In genomic region chr11:67254768-67255167, GRCh38 we compare ENCODE assay signal across 25 cellular contexts. TPM values are rescaled to one million over a fixed set of nuclear protein-coding genes. Genes with fewer than 3 reads are reported as not detected.
DNase-seq lines count a peak whose midpoint lies in the region; ATAC-seq, FAIRE-seq and TF ChIP-seq lines count a peak whose summit lies in the region.
"Had no signal": no experiment of that assay in that cellular context is flagged by ENCODE, and none has a peak within 500 bp of the region (broad histone marks: within the 10 kb centered on the region; RNA-seq: fewer than 3 reads in every experiment).

No MANE protein-coding gene starts in this region.

- H3K27ac Mint-ChIP-seq in activated naive CD4-positive, alpha-beta T cell treated with anti-CD3 and anti-CD28 coated beads, Interleukin-2, amount 50 U/mL, for 24 hours: peak overlapping the region; percentile 51
- peak overlapping the region; percentile 47 for H3K27ac Mint-ChIP-seq in activated CD4-positive, alpha-beta memory T cell treated with anti-CD3 and anti-CD28 coated beads, Interleukin-2, amount 10 ng/mL, durations not matched to agents 7 days and 5 days

- no peaks in the 10 kb centered on the region for H3K27me3 Mint-ChIP-seq in activated naive CD4-positive, alpha-beta T cell treated with anti-CD3 and anti-CD28 coated beads, Interleukin-2, amount 50 U/mL, for 24 hours
- H3K27me3 Mint-ChIP-seq in activated CD4-positive, alpha-beta memory T cell treated with anti-CD3 and anti-CD28 coated beads, Interleukin-2, amount 10 ng/mL, durations not matched to agents 7 days and 5 days: no peaks in the 10 kb centered on the region

- no peak for DNase-seq in activated naive CD4-positive, alpha-beta T cell (lab: John Stamatoyannopoulos, UW)
- DNase-seq in activated CD4-positive, alpha-beta memory T cell treated with anti-CD3 and anti-CD28 coated beads, Interleukin-2, amount 10 ng/mL, durations not matched to agents 7 days and 5 days: no peak
- peak; percentile 48 to 64 for DNase-seq in erythroblast (lab: John Stamatoyannopoulos, UW)
- peak in 1 of 2 donors; percentile 41 for DNase-seq in suprapubic skin (ENCODE audit: low spot score in 2 of 2)
- no peak for DNase-seq in D721Med (ENCODE audit: insufficient read length, low spot score)
- DNase-seq in NCI-H1105 treated with DMSO at 0.1 percent for 48 hours (lab: John Stamatoyannopoulos, UW): no peak
- DNase-seq: amniotic stem cell; caudate nucleus; DMS79 treated with DMSO at 0.1 percent for 48 hours; H9; left lung; midbrain; NCI-H1694; NCI-H2227 treated with DMSO at 0.1 percent for 48 hours; NCI-H82; PC-9; retina; stimulated activated CD4-positive, alpha-beta T cell treated with anti-CD3 and anti-CD28 coated beads, Interleukin-15, amount 100 ng/mL, for 24 hours had no signal

- no peak for FAIRE-seq in D721Med (lab: Jason Lieb, UNC)

- TF ChIP-seq CTCF in suprapubic skin (IDR thresholded peaks at IDR 0.05): no peak
- no peak for TF ChIP-seq CTCF in D721Med (IDR thresholded peaks at IDR 0.05; ENCODE audit: insufficient read depth, missing control alignments)

- H3K4me1 ChIP-seq in suprapubic skin: peaks cover 54% of the 10 kb centered on the region
- H3K4me1 ChIP-seq: SJSA1 had no signal

- H3K27me3 ChIP-seq in suprapubic skin: no peaks in the 10 kb centered on the region
- H3K27me3 ChIP-seq: left lung, SJSA1 had no signal

- no peak for ATAC-seq in HG02610 (IDR thresholded peaks at IDR 0.05; ENCODE audit: unreplicated experiment)
- ATAC-seq: activated CD4-positive, CD25-positive, alpha-beta regulatory T cell treated with anti-CD3 and anti-CD28 coated beads, Interleukin-2, amount 50 U/mL, for 24 hours; left lung had no signal

- peaks cover 17% of the 10 kb centered on the region for H3K36me3 Mint-ChIP-seq in activated naive CD4-positive, alpha-beta T cell treated with anti-CD3 and anti-CD28 coated beads, Interleukin-2, amount 50 U/mL, for 24 hours
- peaks cover 74% of the 10 kb centered on the region for H3K36me3 Mint-ChIP-seq in activated CD4-positive, alpha-beta memory T cell treated with anti-CD3 and anti-CD28 coated beads, Interleukin-2, amount 10 ng/mL, durations not matched to agents 7 days and 5 days (ENCODE audit: low read depth)

- WGBS in suprapubic skin: 64% methylated on average over 15 of the region's 15 CpGs

- H3K4me1 Mint-ChIP-seq in activated naive CD4-positive, alpha-beta T cell treated with anti-CD3 and anti-CD28 coated beads, Interleukin-2, amount 50 U/mL, for 24 hours: peaks cover 45% of the 10 kb centered on the region
- peaks cover 51% of the 10 kb centered on the region for H3K4me1 Mint-ChIP-seq in activated CD4-positive, alpha-beta memory T cell treated with anti-CD3 and anti-CD28 coated beads, Interleukin-2, amount 10 ng/mL, durations not matched to agents 7 days and 5 days
- H3K4me1 Mint-ChIP-seq: H9 had no signal

- POLR2A ChIA-PET in activated CD4-positive, alpha-beta memory T cell treated with anti-CD3 and anti-CD28 coated beads, Interleukin-2, amount 10 ng/mL, durations not matched to agents 7 days and 5 days (lab: Charles Lee): interaction anchor here (1.1 to 5.8 kb wide), 4 partner anchors 11 to 99 kb away, joined by 4 to 66 read pairs (median 7); partner anchors contain the start of gene POLD4

- H3K36me3 ChIP-seq in suprapubic skin: peaks cover 69% of the 10 kb centered on the region

- no peak overlapping the region for H3K4me3 ChIP-seq in suprapubic skin
- H3K4me3 ChIP-seq: left lung, PC-9, SJSA1 had no signal

- peak overlapping the region; percentile 41 for H3K27ac ChIP-seq in suprapubic skin
- H3K27ac ChIP-seq: HL-60, left lung, PC-9, SJSA1 had no signal

- TF ChIP-seq EP300 in suprapubic skin (IDR thresholded peaks at IDR 0.05): no peak

- H3K9me3 ChIP-seq in suprapubic skin: no peaks in the 10 kb centered on the region
- H3K9me3 ChIP-seq: left lung had no signal

- no peak for TF ChIP-seq POLR2A in erythroblast (IDR thresholded peaks at IDR 0.05; ENCODE audit: low read length)
- no peak for TF ChIP-seq POLR2A in suprapubic skin (IDR thresholded peaks at IDR 0.05)

- H3K4me3 Mint-ChIP-seq in activated naive CD4-positive, alpha-beta T cell treated with anti-CD3 and anti-CD28 coated beads, Interleukin-2, amount 50 U/mL, for 24 hours: no peak overlapping the region
- H3K4me3 Mint-ChIP-seq in activated CD4-positive, alpha-beta memory T cell treated with anti-CD3 and anti-CD28 coated beads, Interleukin-2, amount 10 ng/mL, durations not matched to agents 7 days and 5 days: no peak overlapping the region
- H3K4me3 Mint-ChIP-seq: H9; T-helper 1 cell treated with Interleukin-12 subunit alpha and Interleukin-12 subunit beta and Interleukin-4 antibody, amounts not matched to agents 30 μg/mL and 1 μg/mL, for 36 hours had no signal

- CTCF ChIA-PET in activated CD4-positive, alpha-beta memory T cell treated with anti-CD3 and anti-CD28 coated beads, Interleukin-2, amount 10 ng/mL, durations not matched to agents 7 days and 5 days (lab: Charles Lee): interaction anchor here (1.4 to 6.3 kb wide), 6 partner anchors 8 to 91 kb away, joined by 3 to 61 read pairs (median 24); no protein-coding TSS in a partner anchor

- H3K9me3 Mint-ChIP-seq in activated naive CD4-positive, alpha-beta T cell treated with anti-CD3 and anti-CD28 coated beads, Interleukin-2, amount 50 U/mL, for 24 hours: no peaks in the 10 kb centered on the region
- H3K9me3 Mint-ChIP-seq in activated CD4-positive, alpha-beta memory T cell treated with anti-CD3 and anti-CD28 coated beads, Interleukin-2, amount 10 ng/mL, durations not matched to agents 7 days and 5 days: no peaks in the 10 kb centered on the region
- H3K9me3 Mint-ChIP-seq: CD8-positive, alpha-beta memory T cell; H9; T-helper 1 cell treated with Interleukin-12 subunit alpha and Interleukin-12 subunit beta and Interleukin-4 antibody, amounts not matched to agents 30 μg/mL and 1 μg/mL, for 36 hours had no signal

RNA-seq across cellular contexts. Expression of gene GRK2, which starts 11.5 kb away (rescaled TPM):
- 100 to 1,000 TPM; 333 to 338 TPM for total RNA-seq in activated CD4-positive, alpha-beta memory T cell treated with anti-CD3 and anti-CD28 coated beads, Interleukin-2, amount 10 ng/mL, durations not matched to agents 7 days and 5 days
- total RNA-seq in suprapubic skin: 100 to 1,000 TPM in 2 of 4 donors, 10 to 100 TPM in 2; 84.3 to 157 (median 105) TPM

RNA-seq across cellular contexts. Expression of gene ANKRD13D, which starts 34.3 kb away (rescaled TPM):
- total RNA-seq in activated CD4-positive, alpha-beta memory T cell treated with anti-CD3 and anti-CD28 coated beads, Interleukin-2, amount 10 ng/mL, durations not matched to agents 7 days and 5 days: 100 to 1,000 TPM; 157 to 163 TPM
- total RNA-seq in suprapubic skin: 100 to 1,000 TPM in 1 of 4 donors, 10 to 100 TPM in 3; 55.7 to 154 (median 77.2) TPM

RNA-seq across cellular contexts. Expression of gene SSH3, which starts 48.6 kb away (rescaled TPM):
- total RNA-seq in activated CD4-positive, alpha-beta memory T cell treated with anti-CD3 and anti-CD28 coated beads, Interleukin-2, amount 10 ng/mL, durations not matched to agents 7 days and 5 days: 10 to 100 TPM; 15.4 to 19.0 TPM
- total RNA-seq in suprapubic skin: 100 to 1,000 TPM in 1 of 4 donors, 10 to 100 TPM in 3; 49.4 to 107 (median 63.9) TPM

Comparison
In these comparisons a context has a peak if more than half of its experiments do, and no peak if none do; other contexts are left out.
1. DNase-seq: peak in erythroblast (2 of 2); none in activated naive CD4-positive, alpha-beta T cell (0 of 4), activated CD4-positive, alpha-beta memory T cell treated with anti-CD3 and anti-CD28 coated beads, Interleukin-2, amount 10 ng/mL, durations not matched to agents 7 days and 5 days (single experiment), D721Med (single experiment) and NCI-H1105 treated with DMSO at 0.1 percent for 48 hours (single experiment).